ENCODE assay signal across 1 cellular context in the genomic region with DNA sequence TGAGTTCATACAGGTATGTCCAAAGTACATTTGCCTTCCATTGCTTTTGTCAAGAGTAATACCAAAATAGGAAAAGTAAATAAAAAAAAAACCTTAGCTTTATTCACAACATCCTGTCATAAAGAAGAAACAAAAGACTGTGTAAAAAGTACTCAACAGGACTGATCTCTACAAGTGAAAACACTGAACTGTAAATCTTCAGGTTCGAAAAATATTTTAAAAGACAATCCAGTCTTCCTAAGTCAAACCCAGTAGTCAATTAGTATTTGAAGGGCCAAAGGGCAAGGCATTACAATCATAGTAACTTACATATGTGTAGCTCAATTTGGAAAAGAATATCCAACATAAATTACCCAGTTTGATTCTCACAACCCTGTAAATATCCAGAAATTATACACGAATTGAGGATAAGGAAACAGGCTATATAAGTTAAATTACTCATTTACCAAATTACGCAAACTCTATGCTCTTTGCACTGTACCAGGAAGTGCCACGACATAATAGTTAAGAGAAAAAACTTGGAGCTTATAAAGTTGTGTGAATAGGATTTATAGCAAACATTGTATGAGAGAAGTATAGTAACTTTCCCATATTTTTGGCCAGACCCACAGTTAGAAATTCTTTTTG.
A peak's percentile ranks its signal among the peaks of the same experiment; 100 is the strongest.
TF ChIP-seq lines count a peak whose summit lies in the region.

No MANE protein-coding gene starts in this region.

TF ChIP-seq in HepG2, 621 proteins besides CTCF, POLR2A, EP300 and RAD21 (continued from another document and continues in another):
- TF ChIP-seq, protein P1, sequence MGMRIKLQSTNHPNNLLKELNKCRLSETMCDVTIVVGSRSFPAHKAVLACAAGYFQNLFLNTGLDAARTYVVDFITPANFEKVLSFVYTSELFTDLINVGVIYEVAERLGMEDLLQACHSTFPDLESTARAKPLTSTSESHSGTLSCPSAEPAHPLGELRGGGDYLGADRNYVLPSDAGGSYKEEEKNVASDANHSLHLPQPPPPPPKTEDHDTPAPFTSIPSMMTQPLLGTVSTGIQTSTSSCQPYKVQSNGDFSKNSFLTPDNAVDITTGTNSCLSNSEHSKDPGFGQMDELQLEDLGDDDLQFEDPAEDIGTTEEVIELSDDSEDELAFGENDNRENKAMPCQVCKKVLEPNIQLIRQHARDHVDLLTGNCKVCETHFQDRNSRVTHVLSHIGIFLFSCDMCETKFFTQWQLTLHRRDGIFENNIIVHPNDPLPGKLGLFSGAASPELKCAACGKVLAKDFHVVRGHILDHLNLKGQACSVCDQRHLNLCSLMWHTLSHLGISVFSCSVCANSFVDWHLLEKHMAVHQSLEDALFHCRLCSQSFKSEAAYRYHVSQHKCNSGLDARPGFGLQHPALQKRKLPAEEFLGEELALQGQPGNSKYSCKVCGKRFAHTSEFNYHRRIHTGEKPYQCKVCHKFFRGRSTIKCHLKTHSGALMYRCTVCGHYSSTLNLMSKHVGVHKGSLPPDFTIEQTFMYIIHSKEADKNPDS (CRISPR knock-in tag; IDR thresholded peaks at IDR 0.05) = peak; percentile 70; the same call in 1 of the 2 replicates
- TF ChIP-seq, protein P2, sequence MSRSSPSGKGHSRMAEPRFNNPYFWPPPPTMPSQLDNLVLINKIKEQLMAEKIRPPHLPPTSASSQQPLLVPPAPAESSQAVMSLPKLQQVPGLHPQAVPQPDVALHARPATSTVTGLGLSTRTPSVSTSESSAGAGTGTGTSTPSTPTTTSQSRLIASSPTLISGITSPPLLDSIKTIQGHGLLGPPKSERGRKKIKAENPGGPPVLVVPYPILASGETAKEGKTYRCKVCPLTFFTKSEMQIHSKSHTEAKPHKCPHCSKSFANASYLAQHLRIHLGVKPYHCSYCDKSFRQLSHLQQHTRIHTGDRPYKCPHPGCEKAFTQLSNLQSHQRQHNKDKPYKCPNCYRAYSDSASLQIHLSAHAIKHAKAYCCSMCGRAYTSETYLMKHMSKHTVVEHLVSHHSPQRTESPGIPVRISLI (CRISPR knock-in tag; IDR thresholded peaks at IDR 0.05; ENCODE audit: borderline replicate concordance) = peak; percentile 78
- no peak for TF ChIP-seq ATF7-NPFF (CRISPR knock-in tag; IDR thresholded peaks at IDR 0.05; ENCODE audit: low read depth)
- TF ChIP-seq ZFY (CRISPR knock-in tag; IDR thresholded peaks at IDR 0.05) = no peak
- TF ChIP-seq ZC3H4 (CRISPR knock-in tag; IDR thresholded peaks at IDR 0.05; ENCODE audit: borderline replicate concordance) = no peak
- TF ChIP-seq, protein P3, sequence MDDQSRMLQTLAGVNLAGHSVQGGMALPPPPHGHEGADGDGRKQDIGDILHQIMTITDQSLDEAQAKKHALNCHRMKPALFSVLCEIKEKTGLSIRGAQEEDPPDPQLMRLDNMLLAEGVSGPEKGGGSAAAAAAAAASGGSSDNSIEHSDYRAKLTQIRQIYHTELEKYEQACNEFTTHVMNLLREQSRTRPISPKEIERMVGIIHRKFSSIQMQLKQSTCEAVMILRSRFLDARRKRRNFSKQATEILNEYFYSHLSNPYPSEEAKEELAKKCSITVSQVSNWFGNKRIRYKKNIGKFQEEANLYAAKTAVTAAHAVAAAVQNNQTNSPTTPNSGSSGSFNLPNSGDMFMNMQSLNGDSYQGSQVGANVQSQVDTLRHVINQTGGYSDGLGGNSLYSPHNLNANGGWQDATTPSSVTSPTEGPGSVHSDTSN (CRISPR knock-in tag; IDR thresholded peaks at IDR 0.05; ENCODE audit: borderline replicate concordance) = no peak
- peak; percentile 64; the same call in 1 of the 2 replicates for TF ChIP-seq NFIC (IDR thresholded peaks at IDR 0.05; ENCODE audit: low read length)
- no peak for TF ChIP-seq TMF1 (CRISPR knock-in tag; IDR thresholded peaks at IDR 0.05; ENCODE audit: low read depth)
- peak; percentile 89 for TF ChIP-seq ASH2L (IDR thresholded peaks at IDR 0.05; ENCODE audit: insufficient read length, low read depth, low read length)
- TF ChIP-seq GLI4 (CRISPR knock-in tag; IDR thresholded peaks at IDR 0.05; ENCODE audit: borderline replicate concordance) = no peak
- TF ChIP-seq KMT2B (CRISPR knock-in tag; IDR thresholded peaks at IDR 0.05) = peak; percentile 24; the same call in 1 of the 2 replicates
- TF ChIP-seq GABPA (IDR thresholded peaks at IDR 0.05; ENCODE audit: low read depth, low read length) = no peak
- peak; percentile 33; the same call in 1 of the 2 replicates for TF ChIP-seq GABPA (CRISPR knock-in tag; IDR thresholded peaks at IDR 0.05; ENCODE audit: low read depth)
- TF ChIP-seq NPAS2 (CRISPR knock-in tag; IDR thresholded peaks at IDR 0.05; ENCODE audit: borderline replicate concordance) = no peak
- TF ChIP-seq, protein P4, sequence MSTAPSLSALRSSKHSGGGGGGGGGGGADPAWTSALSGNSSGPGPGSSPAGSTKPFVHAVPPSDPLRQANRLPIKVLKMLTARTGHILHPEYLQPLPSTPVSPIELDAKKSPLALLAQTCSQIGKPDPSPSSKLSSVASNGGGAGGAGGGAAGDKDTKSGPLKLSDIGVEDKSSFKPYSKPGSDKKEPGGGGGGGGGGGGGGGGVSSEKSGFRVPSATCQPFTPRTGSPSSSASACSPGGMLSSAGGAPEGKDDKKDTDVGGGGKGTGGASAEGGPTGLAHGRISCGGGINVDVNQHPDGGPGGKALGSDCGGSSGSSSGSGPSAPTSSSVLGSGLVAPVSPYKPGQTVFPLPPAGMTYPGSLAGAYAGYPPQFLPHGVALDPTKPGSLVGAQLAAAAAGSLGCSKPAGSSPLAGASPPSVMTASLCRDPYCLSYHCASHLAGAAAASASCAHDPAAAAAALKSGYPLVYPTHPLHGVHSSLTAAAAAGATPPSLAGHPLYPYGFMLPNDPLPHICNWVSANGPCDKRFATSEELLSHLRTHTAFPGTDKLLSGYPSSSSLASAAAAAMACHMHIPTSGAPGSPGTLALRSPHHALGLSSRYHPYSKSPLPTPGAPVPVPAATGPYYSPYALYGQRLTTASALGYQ (CRISPR knock-in tag; IDR thresholded peaks at IDR 0.05) = peak; percentile 50; the same call in 1 of the 2 replicates
- TF ChIP-seq SP4 (CRISPR knock-in tag; IDR thresholded peaks at IDR 0.05) = no peak
- TF ChIP-seq ZNF337 (CRISPR knock-in tag; IDR thresholded peaks at IDR 0.05; ENCODE audit: borderline replicate concordance, low read depth) = no peak
- TF ChIP-seq MBD4 (IDR thresholded peaks at IDR 0.05; ENCODE audit: borderline replicate concordance, low read length) = no peak
- no peak for TF ChIP-seq HHEX (CRISPR knock-in tag; IDR thresholded peaks at IDR 0.05)
- TF ChIP-seq POLR2AphosphoS2 (IDR thresholded peaks at IDR 0.05; ENCODE audit: low read depth, low read length) = no peak
- TF ChIP-seq PAF1 (CRISPR knock-in tag; IDR thresholded peaks at IDR 0.05) = no peak
- TF ChIP-seq, protein P5, sequence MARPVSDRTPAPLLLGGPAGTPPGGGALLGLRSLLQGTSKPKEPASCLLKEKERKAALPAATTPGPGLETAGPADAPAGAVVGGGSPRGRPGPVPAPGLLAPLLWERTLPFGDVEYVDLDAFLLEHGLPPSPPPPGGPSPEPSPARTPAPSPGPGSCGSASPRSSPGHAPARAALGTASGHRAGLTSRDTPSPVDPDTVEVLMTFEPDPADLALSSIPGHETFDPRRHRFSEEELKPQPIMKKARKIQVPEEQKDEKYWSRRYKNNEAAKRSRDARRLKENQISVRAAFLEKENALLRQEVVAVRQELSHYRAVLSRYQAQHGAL (CRISPR knock-in tag; IDR thresholded peaks at IDR 0.05; ENCODE audit: not compliant biosample characterization) = no peak
- TF ChIP-seq, protein P6, sequence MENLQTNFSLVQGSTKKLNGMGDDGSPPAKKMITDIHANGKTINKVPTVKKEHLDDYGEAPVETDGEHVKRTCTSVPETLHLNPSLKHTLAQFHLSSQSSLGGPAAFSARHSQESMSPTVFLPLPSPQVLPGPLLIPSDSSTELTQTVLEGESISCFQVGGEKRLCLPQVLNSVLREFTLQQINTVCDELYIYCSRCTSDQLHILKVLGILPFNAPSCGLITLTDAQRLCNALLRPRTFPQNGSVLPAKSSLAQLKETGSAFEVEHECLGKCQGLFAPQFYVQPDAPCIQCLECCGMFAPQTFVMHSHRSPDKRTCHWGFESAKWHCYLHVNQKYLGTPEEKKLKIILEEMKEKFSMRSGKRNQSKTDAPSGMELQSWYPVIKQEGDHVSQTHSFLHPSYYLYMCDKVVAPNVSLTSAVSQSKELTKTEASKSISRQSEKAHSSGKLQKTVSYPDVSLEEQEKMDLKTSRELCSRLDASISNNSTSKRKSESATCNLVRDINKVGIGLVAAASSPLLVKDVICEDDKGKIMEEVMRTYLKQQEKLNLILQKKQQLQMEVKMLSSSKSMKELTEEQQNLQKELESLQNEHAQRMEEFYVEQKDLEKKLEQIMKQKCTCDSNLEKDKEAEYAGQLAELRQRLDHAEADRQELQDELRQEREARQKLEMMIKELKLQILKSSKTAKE (CRISPR knock-in tag; IDR thresholded peaks at IDR 0.05; ENCODE audit: borderline replicate concordance) = no peak
- TF ChIP-seq NFE2L2 (IDR thresholded peaks at IDR 0.05; ENCODE audit: low read length) = no peak
- TF ChIP-seq, protein P7, sequence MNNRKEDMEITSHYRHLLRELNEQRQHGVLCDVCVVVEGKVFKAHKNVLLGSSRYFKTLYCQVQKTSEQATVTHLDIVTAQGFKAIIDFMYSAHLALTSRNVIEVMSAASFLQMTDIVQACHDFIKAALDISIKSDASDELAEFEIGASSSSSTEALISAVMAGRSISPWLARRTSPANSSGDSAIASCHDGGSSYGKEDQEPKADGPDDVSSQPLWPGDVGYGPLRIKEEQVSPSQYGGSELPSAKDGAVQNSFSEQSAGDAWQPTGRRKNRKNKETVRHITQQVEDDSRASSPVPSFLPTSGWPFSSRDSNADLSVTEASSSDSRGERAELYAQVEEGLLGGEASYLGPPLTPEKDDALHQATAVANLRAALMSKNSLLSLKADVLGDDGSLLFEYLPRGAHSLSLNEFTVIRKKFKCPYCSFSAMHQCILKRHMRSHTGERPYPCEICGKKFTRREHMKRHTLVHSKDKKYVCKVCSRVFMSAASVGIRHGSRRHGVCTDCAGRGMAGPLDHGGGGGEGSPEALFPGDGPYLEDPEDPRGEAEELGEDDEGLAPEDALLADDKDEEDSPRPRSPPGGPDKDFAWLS (CRISPR knock-in tag; IDR thresholded peaks at IDR 0.05; ENCODE audit: borderline replicate concordance) = no peak
- TF ChIP-seq FOXM1 (CRISPR knock-in tag; IDR thresholded peaks at IDR 0.05) = no peak
- TF ChIP-seq MYC (CRISPR knock-in tag; IDR thresholded peaks at IDR 0.05; ENCODE audit: borderline replicate concordance) = no peak
- TF ChIP-seq ZMYM3 (CRISPR knock-in tag; IDR thresholded peaks at IDR 0.05) = no peak
- 0 out of 2 replicates have a peak, but pooled peaks have one; percentile 32 for TF ChIP-seq ZNF292 (CRISPR knock-in tag; IDR thresholded peaks at IDR 0.05; ENCODE audit: borderline replicate concordance, low read depth)
- TF ChIP-seq ZNF883 (CRISPR knock-in tag; IDR thresholded peaks at IDR 0.05; ENCODE audit: not compliant biosample characterization) = no peak
- TF ChIP-seq NCOA5 (CRISPR knock-in tag; IDR thresholded peaks at IDR 0.05) = no peak
- TF ChIP-seq, protein P8, sequence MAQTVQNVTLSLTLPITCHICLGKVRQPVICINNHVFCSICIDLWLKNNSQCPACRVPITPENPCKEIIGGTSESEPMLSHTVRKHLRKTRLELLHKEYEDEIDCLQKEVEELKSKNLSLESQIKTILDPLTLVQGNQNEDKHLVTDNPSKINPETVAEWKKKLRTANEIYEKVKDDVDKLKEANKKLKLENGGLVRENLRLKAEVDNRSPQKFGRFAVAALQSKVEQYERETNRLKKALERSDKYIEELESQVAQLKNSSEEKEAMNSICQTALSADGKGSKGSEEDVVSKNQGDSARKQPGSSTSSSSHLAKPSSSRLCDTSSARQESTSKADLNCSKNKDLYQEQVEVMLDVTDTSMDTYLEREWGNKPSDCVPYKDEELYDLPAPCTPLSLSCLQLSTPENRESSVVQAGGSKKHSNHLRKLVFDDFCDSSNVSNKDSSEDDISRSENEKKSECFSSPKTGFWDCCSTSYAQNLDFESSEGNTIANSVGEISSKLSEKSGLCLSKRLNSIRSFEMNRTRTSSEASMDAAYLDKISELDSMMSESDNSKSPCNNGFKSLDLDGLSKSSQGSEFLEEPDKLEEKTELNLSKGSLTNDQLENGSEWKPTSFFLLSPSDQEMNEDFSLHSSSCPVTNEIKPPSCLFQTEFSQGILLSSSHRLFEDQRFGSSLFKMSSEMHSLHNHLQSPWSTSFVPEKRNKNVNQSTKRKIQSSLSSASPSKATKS (CRISPR knock-in tag; IDR thresholded peaks at IDR 0.05) = no peak
- TF ChIP-seq SP1 (IDR thresholded peaks at IDR 0.05) = no peak
- no peak for TF ChIP-seq SP1 (CRISPR knock-in tag; IDR thresholded peaks at IDR 0.05)
- peak; percentile 33 for TF ChIP-seq NR2F6 (IDR thresholded peaks at IDR 0.05)
- 0 out of 2 replicates have a peak, but pooled peaks have one; percentile 16 for TF ChIP-seq NR2F6 (CRISPR knock-in tag; IDR thresholded peaks at IDR 0.05)
- TF ChIP-seq NCOA2 (CRISPR knock-in tag; IDR thresholded peaks at IDR 0.05) = peak; percentile 81
- no peak for TF ChIP-seq PHF5A (CRISPR knock-in tag; IDR thresholded peaks at IDR 0.05; ENCODE audit: low read depth, unreplicated experiment)
- TF ChIP-seq ZNF879 (CRISPR knock-in tag; IDR thresholded peaks at IDR 0.05) = no peak
- TF ChIP-seq MIER2 (CRISPR knock-in tag; IDR thresholded peaks at IDR 0.05) = peak; percentile 22; the same call in 1 of the 2 replicates
- no peak for TF ChIP-seq MEIS1 (CRISPR knock-in tag; IDR thresholded peaks at IDR 0.05; ENCODE audit: borderline replicate concordance)
- no peak for TF ChIP-seq XBP1 (CRISPR knock-in tag; IDR thresholded peaks at IDR 0.05)
- 0 out of 2 replicates have a peak, but pooled peaks have one; percentile 21 for TF ChIP-seq YEATS2 (CRISPR knock-in tag; IDR thresholded peaks at IDR 0.05; ENCODE audit: borderline replicate concordance)
- TF ChIP-seq ZNF547 (CRISPR knock-in tag; IDR thresholded peaks at IDR 0.05) = no peak
- TF ChIP-seq ZNF614 (CRISPR knock-in tag; IDR thresholded peaks at IDR 0.05; ENCODE audit: borderline replicate concordance) = peak; percentile 25; the same call in 1 of the 2 replicates
- TF ChIP-seq, protein P9, sequence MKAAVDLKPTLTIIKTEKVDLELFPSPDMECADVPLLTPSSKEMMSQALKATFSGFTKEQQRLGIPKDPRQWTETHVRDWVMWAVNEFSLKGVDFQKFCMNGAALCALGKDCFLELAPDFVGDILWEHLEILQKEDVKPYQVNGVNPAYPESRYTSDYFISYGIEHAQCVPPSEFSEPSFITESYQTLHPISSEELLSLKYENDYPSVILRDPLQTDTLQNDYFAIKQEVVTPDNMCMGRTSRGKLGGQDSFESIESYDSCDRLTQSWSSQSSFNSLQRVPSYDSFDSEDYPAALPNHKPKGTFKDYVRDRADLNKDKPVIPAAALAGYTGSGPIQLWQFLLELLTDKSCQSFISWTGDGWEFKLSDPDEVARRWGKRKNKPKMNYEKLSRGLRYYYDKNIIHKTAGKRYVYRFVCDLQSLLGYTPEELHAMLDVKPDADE (CRISPR knock-in tag; IDR thresholded peaks at IDR 0.05) = no peak
- TF ChIP-seq, protein P10, sequence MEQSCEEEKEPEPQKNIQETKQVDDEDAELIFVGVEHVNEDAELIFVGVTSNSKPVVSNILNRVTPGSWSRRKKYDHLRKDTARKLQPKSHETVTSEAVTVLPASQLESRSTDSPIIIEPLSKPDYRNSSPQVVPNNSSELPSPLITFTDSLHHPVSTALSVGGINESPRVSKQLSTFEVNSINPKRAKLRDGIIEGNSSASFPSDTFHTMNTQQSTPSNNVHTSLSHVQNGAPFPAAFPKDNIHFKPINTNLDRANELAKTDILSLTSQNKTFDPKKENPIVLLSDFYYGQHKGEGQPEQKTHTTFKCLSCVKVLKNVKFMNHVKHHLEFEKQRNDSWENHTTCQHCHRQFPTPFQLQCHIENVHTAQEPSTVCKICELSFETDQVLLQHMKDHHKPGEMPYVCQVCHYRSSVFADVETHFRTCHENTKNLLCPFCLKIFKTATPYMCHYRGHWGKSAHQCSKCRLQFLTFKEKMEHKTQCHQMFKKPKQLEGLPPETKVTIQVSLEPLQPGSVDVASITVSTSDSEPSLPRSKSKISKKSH (CRISPR knock-in tag; IDR thresholded peaks at IDR 0.05; ENCODE audit: borderline replicate concordance) = no peak
- no peak for TF ChIP-seq PCBP1 (IDR thresholded peaks at IDR 0.05; ENCODE audit: borderline replicate concordance, low read depth, low read length)
- TF ChIP-seq NCOR1 (IDR thresholded peaks at IDR 0.05; ENCODE audit: borderline replicate concordance, low read length) = peak; percentile 98
